Comparison of ENCODE assay signal across 17 cellular contexts in the genomic region with DNA sequence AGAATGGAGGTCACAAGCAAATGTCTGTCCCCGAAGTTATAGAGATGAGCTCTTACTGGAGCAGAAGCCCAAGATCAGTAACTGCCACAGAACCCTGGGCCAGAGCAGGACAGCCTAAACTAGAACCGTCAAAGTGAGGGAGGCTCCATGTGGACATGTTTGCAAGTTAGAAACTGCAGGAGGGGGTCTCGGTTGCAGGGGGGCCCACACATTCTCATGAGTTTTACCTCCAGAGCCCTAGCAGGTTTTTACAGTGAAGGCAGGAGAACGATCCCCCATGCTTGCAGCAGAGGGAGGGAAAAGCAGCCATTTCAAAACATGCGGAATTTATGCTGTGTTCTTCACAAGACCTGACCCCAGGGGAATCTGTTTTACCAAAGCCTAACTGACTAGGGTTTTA.
DNase-seq lines count a peak whose midpoint lies in the region; ATAC-seq and TF ChIP-seq lines count a peak whose summit lies in the region.
"Had no signal": no experiment of that assay in that cellular context is flagged by ENCODE, and none has a peak within 500 bp of the region (broad histone marks: within the 10 kb centered on the region; RNA-seq: fewer than 3 reads in every experiment).

No MANE protein-coding gene starts in this region.

- H3K4me3 ChIP-seq in coronary artery: no peak overlapping the region
- no peak overlapping the region for H3K4me3 ChIP-seq in thyroid gland (replicated peaks in 1 of 3)
- H3K4me3 ChIP-seq: BLaER1 had no signal

- DNase-seq in cardiac septum (ENCODE audit: low spot score) (peak; percentile 19), Right ventricle myocardium superior (no peak), coronary artery (ENCODE audit: low spot score) (peak; percentile 47), islet precursor cell (peak; percentile 33), sciatic nerve (ENCODE audit: low spot score) (peak; percentile 12), thyroid gland (no peak), Ammon's horn (ENCODE audit: low spot score) (no peak), GM13977 (ENCODE audit: low spot score) (no peak)
- DNase-seq: ACHN; AML-193; CD4-positive, alpha-beta memory T cell; DMS153; DMS79; GDM1; H9; IMR-90 had no signal

- intact Hi-C loops in cardiac septum (cut with DNase I): no loop called here
- intact Hi-C loops in Right ventricle myocardium superior (cut with DNase I): no loop called here
- intact Hi-C loops in sciatic nerve (cut with DNase I): no loop called here
- intact Hi-C loops in thyroid gland (cut with DNase I): no loop called here

- TF ChIP-seq POLR2A in thyroid gland (IDR thresholded peaks at IDR 0.05): no peak

- H3K36me3 ChIP-seq in thyroid gland: no peaks in the 10 kb centered on the region
- H3K36me3 ChIP-seq: BLaER1 had no signal

- TF ChIP-seq CTCF in coronary artery (IDR thresholded peaks at IDR 0.05) (no peak), thyroid gland (IDR thresholded peaks at IDR 0.05) (no peak), GM13977 (IDR thresholded peaks at IDR 0.05; ENCODE audit: extremely low read depth, insufficient read depth, missing control alignments) (no peak)

- H3K4me1 ChIP-seq in thyroid gland: no peaks in the 10 kb centered on the region

- ATAC-seq in Right ventricle myocardium superior (ENCODE audit: poor library complexity) (no peak), sciatic nerve (no peak)

- H3K27ac ChIP-seq in coronary artery (no peak overlapping the region), thyroid gland (no peak overlapping the region)
- H3K27ac ChIP-seq: BLaER1 had no signal

- in situ Hi-C loops in GM13977 (cut with MboI; ENCODE audit: low pct_unique_long_range_greater_than_20kb, low sequenced_read_pairs, unreplicated experiment): no loop called here

- 90 to 91% methylated on average over 5 of the region's 5 CpGs for WGBS in thyroid gland, 2 donors

- no peaks in the 10 kb centered on the region for H3K27me3 ChIP-seq in thyroid gland
- H3K27me3 ChIP-seq: BLaER1 had no signal

- H3K9me3 ChIP-seq in thyroid gland: no peaks in the 10 kb centered on the region
- H3K9me3 ChIP-seq: BLaER1 had no signal

Comparison
In these comparisons a context has a peak if more than half of its experiments do, and no peak if none do; other contexts are left out.
1. DNase-seq: peak in cardiac septum (single experiment), coronary artery (single experiment), islet precursor cell (single experiment) and sciatic nerve (single experiment); none in Right ventricle myocardium superior (single experiment), thyroid gland (0 of 2), Ammon's horn (single experiment) and GM13977 (single experiment).